20 cellular contexts compared by ENCODE assay signal in the genomic region with DNA sequence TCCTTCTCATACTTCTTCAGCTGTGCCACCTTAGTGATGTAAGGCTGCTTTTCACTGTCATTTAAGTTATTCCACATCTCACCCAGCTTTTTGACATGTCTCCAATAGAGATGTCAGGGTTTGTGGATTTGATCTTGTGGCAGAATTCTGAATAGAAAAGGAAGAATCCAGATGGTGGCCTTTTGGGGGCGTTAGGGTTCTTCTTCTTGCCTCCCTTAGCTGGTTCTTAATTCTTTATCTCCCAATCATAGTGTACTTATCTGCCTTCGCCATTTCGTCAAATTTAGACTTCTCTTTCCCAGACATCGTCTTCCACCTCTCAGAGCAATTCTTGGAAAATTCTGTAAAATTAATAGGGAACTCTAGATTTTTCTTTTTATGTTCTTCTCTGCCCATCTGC.
DNase-seq lines count a peak whose midpoint lies in the region; ATAC-seq, FAIRE-seq and TF ChIP-seq lines count a peak whose summit lies in the region.
"Had no signal": no experiment of that assay in that cellular context is flagged by ENCODE, and none has a peak within 500 bp of the region (broad histone marks: within the 10 kb centered on the region; RNA-seq: fewer than 3 reads in every experiment).

No MANE protein-coding gene starts in this region.

- no peak overlapping the region for H2AK5ac ChIP-seq in H1 (ENCODE audit: low read depth, low read length)

- no peaks in the 10 kb centered on the region for H3K9me2 ChIP-seq in GM23338 (ENCODE audit: insufficient read depth)

- H2BK120ac ChIP-seq in H1 (replicated peaks; ENCODE audit: low read depth, low read length) = no peak overlapping the region

- H3K27me3 ChIP-seq in GM23338 (ENCODE audit: insufficient read depth) (no peaks in the 10 kb centered on the region), H1 (replicated peaks in 1 of 4; ENCODE audit: control insufficient read depth in 3 of 4, extremely low read depth in 1 of 4, insufficient read depth in 3 of 4, low read length in 3 of 4) (no peaks in the 10 kb centered on the region)

- H3K9ac ChIP-seq in H1 (replicated peaks in 1 of 4; ENCODE audit: extremely low read depth in 1 of 4, low read depth in 3 of 4, low read length in 3 of 4) = no peak overlapping the region

- DNase-seq in GM23338 (ENCODE audit: low spot score) = peak; percentile 25
- peak; percentile 13 for DNase-seq in NCI-H69 (lab: John Stamatoyannopoulos, UW)
- DNase-seq in H1 (ENCODE audit: low read depth in 1 of 2, low spot score in 2 of 2) = no peak
- no peak for DNase-seq in anterior cingulate cortex (lab: John Stamatoyannopoulos, UW)
- no peak for DNase-seq in HT-29 (ENCODE audit: low spot score)
- no peak for DNase-seq in activated CD4-positive, alpha-beta T cell treated with anti-CD3 and anti-CD28 coated beads, Interleukin-2, amount 10 ng/mL, durations not matched to agents 7 days and 5 days
- DNase-seq: C1 segment of cervical spinal cord; CD4-positive, alpha-beta memory T cell; COR-L47; DMS153; DND-41; GF-D8; GOT3; HCEC 1CT; Karpas-422 had no signal

- H3K23ac ChIP-seq in H1 (ENCODE audit: insufficient read length) = no peak overlapping the region

- TF ChIP-seq CTCF in GM23338 (conservative IDR thresholded peaks at IDR 0.05; ENCODE audit: low read depth in 2 of 2) = peak; percentile 39 to 53
- no peak for TF ChIP-seq CTCF in H1 (IDR thresholded peaks at IDR 0.05; ENCODE audit: control extremely low read depth in 1 of 3, insufficient read depth in 1 of 3, low read depth in 1 of 3, low read length in 3 of 3)

- peak; percentile 51 to 52 for TF ChIP-seq RAD21 in H1 (IDR thresholded peaks at IDR 0.05 in 1 of 2, conservative IDR thresholded peaks at IDR 0.05 in 1 of 2; ENCODE audit: low read depth in 2 of 2, low read length in 2 of 2)

- no peaks in the 10 kb centered on the region for H3K23me2 ChIP-seq in H1 (ENCODE audit: low read depth, low read length)

- no peak for FAIRE-seq in H1 (lab: Jason Lieb, UNC)
- FAIRE-seq: D721Med, GM19239, K562 had no signal

- H3K9me3 ChIP-seq in H1 (ENCODE audit: insufficient read depth in 2 of 2, low read depth in 1 of 2, low read length in 1 of 2) = no peaks in the 10 kb centered on the region

- H3K27me3 Mint-ChIP-seq in GM23338 (ENCODE audit: insufficient read depth, low read depth, poor library complexity) = peaks cover 2% of the 10 kb centered on the region
- H3K27me3 Mint-ChIP-seq in activated CD4-positive, alpha-beta T cell treated with anti-CD3 and anti-CD28 coated beads, Interleukin-2, amount 10 ng/mL, durations not matched to agents 7 days and 5 days = no peaks in the 10 kb centered on the region
- H3K27me3 Mint-ChIP-seq: B cell; CD4-positive, alpha-beta memory T cell had no signal

- TF ChIP-seq POLR2A in H1 (IDR thresholded peaks at IDR 0.05; ENCODE audit: control extremely low read depth in 1 of 2, low read depth in 2 of 2, low read length in 2 of 2) = no peak

- H3K56ac ChIP-seq in H1 (replicated peaks; ENCODE audit: insufficient read length, low read depth, low read length) = no peak overlapping the region

- no peak overlapping the region for H3K27ac ChIP-seq in GM23338 (ENCODE audit: low read depth)
- H3K27ac ChIP-seq in H1 (ENCODE audit: low read depth, low read length) = no peak overlapping the region

- H3K36me3 ChIP-seq in GM23338 (ENCODE audit: insufficient read depth) (0 out of 2 replicates have a peak, but pooled peaks cover 3% of the 10 kb centered on the region), H1 (ENCODE audit: control insufficient read depth in 2 of 4, insufficient read depth in 4 of 4, low read length in 3 of 4) (no peaks in the 10 kb centered on the region)

- POLR2A ChIA-PET in H1 (lab: Charles Lee; ENCODE audit: partially characterized antibody) = interaction anchor here (1.3 kb wide), 1 partner anchor 238 kb away, joined by 3 read pairs; no protein-coding TSS in a partner anchor
- POLR2A ChIA-PET in activated CD4-positive, alpha-beta T cell treated with anti-CD3 and anti-CD28 coated beads, Interleukin-2, amount 10 ng/mL, durations not matched to agents 7 days and 5 days (lab: Charles Lee) = no interaction called here

- H3K4me1 Mint-ChIP-seq in GM23338 = peaks cover 12% of the 10 kb centered on the region
- no peaks in the 10 kb centered on the region for H3K4me1 Mint-ChIP-seq in activated CD4-positive, alpha-beta T cell treated with anti-CD3 and anti-CD28 coated beads, Interleukin-2, amount 10 ng/mL, durations not matched to agents 7 days and 5 days
- H3K4me1 Mint-ChIP-seq: B cell; CD4-positive, alpha-beta memory T cell had no signal

- no peak overlapping the region for H3K4me3 Mint-ChIP-seq in GM23338
- H3K4me3 Mint-ChIP-seq in activated CD4-positive, alpha-beta T cell treated with anti-CD3 and anti-CD28 coated beads, Interleukin-2, amount 10 ng/mL, durations not matched to agents 7 days and 5 days = no peak overlapping the region
- H3K4me3 Mint-ChIP-seq: B cell; CD4-positive, alpha-beta memory T cell had no signal

- H2BK5ac ChIP-seq in H1 (ENCODE audit: low read depth, low read length) = no peak overlapping the region

- no peak overlapping the region for H2BK12ac ChIP-seq in H1 (ENCODE audit: low read depth, low read length)

- H3K36me3 Mint-ChIP-seq in GM23338 (ENCODE audit: low read depth) = peaks cover 10% of the 10 kb centered on the region
- no peaks in the 10 kb centered on the region for H3K36me3 Mint-ChIP-seq in activated CD4-positive, alpha-beta T cell treated with anti-CD3 and anti-CD28 coated beads, Interleukin-2, amount 10 ng/mL, durations not matched to agents 7 days and 5 days (ENCODE audit: low read depth)
- H3K36me3 Mint-ChIP-seq: CD4-positive, alpha-beta memory T cell had no signal

- no peak overlapping the region for H2BK15ac ChIP-seq in H1 (ENCODE audit: low read length)

- no peak for TF ChIP-seq EP300 in H1 (IDR thresholded peaks at IDR 0.05; ENCODE audit: borderline replicate concordance in 1 of 2, low read depth in 2 of 2, low read length in 2 of 2)

- no peak overlapping the region for H3K27ac Mint-ChIP-seq in GM23338
- no peak overlapping the region for H3K27ac Mint-ChIP-seq in activated CD4-positive, alpha-beta T cell treated with anti-CD3 and anti-CD28 coated beads, Interleukin-2, amount 10 ng/mL, durations not matched to agents 7 days and 5 days
- H3K27ac Mint-ChIP-seq: B cell; CD4-positive, alpha-beta memory T cell had no signal

- CTCF ChIA-PET in H1 (lab: Charles Lee; ENCODE audit: partially characterized antibody) = interaction anchor here (0.9 to 2.4 kb wide), 9 partner anchors 9 to 813 kb away, joined by 3 to 12 read pairs (median 4); no protein-coding TSS in a partner anchor
- CTCF ChIA-PET in activated CD4-positive, alpha-beta T cell treated with anti-CD3 and anti-CD28 coated beads, Interleukin-2, amount 10 ng/mL, durations not matched to agents 7 days and 5 days (lab: Charles Lee) = interaction anchor here (0.6 kb wide), 1 partner anchor 160 kb away, joined by 3 read pairs; no protein-coding TSS in a partner anchor

- H3K79me1 ChIP-seq in H1 (ENCODE audit: low read depth, low read length) = no peaks in the 10 kb centered on the region

- no peak overlapping the region for H3K14ac ChIP-seq in H1 (ENCODE audit: insufficient read length)

- no peak for ATAC-seq in GM23338
- ATAC-seq in activated CD4-positive, CD25-positive, alpha-beta regulatory T cell treated with anti-CD3 and anti-CD28 coated beads, Interleukin-2, amount 50 U/mL, for 24 hours = no peak
- ATAC-seq: K562 had no signal

- H3K79me2 ChIP-seq in GM23338 (replicated peaks; ENCODE audit: insufficient read depth) (no peaks in the 10 kb centered on the region), H1 (ENCODE audit: control insufficient read depth in 1 of 2, insufficient read depth in 2 of 2, low read length in 2 of 2) (no peaks in the 10 kb centered on the region)

- no peak overlapping the region for H4K8ac ChIP-seq in H1 (ENCODE audit: extremely low read depth, insufficient read depth, low read length)

- H4K5ac ChIP-seq in H1 (ENCODE audit: insufficient read length, low read depth, low read length) = no peak overlapping the region

- no peak overlapping the region for H3K4ac ChIP-seq in H1 (replicated peaks; ENCODE audit: insufficient read length, low read depth, low read length)

- H3K4me1 ChIP-seq in GM23338 (ENCODE audit: insufficient read depth) (peaks cover 4% of the 10 kb centered on the region), H1 (replicated peaks in 1 of 4; ENCODE audit: control insufficient read depth in 3 of 4, insufficient read depth in 4 of 4, low read length in 3 of 4) (peaks cover 0 to 10% (median 2%) of the 10 kb centered on the region in 4 experiments; a peak in 2 of 7 replicates)

- no peaks in the 10 kb centered on the region for H3F3A ChIP-seq in GM23338 (replicated peaks; ENCODE audit: low read depth)

- H3K9me3 Mint-ChIP-seq in GM23338 = peaks cover 10% of the 10 kb centered on the region; the same call in 1 of the 3 replicates
- H3K9me3 Mint-ChIP-seq in activated CD4-positive, alpha-beta T cell treated with anti-CD3 and anti-CD28 coated beads, Interleukin-2, amount 10 ng/mL, durations not matched to agents 7 days and 5 days = no peaks in the 10 kb centered on the region

- H3K4me3 ChIP-seq in GM23338 = no peak overlapping the region
- H3K4me3 ChIP-seq in H1 (ENCODE audit: extremely low read depth in 1 of 4, insufficient read depth in 2 of 4, low read depth in 3 of 4, low read length in 4 of 4) = no peak overlapping the region
- H3K4me3 ChIP-seq: K562 had no signal

- H2BK20ac ChIP-seq in H1 (ENCODE audit: low read length) = no peak overlapping the region

- H4K20me1 ChIP-seq in GM23338 (replicated peaks; ENCODE audit: insufficient read depth) (no peaks in the 10 kb centered on the region), H1 (replicated peaks in 1 of 2; ENCODE audit: control insufficient read depth in 1 of 2, insufficient read depth in 2 of 2, low read length in 2 of 2) (no peaks in the 10 kb centered on the region)

- H4K91ac ChIP-seq in H1 (replicated peaks; ENCODE audit: insufficient read length, low read length) = no peak overlapping the region

- H2AFZ ChIP-seq in GM23338 (no peak overlapping the region), H1 (ENCODE audit: low read length) (no peak overlapping the region)

- WGBS in H1 (ENCODE audit: extremely low coverage in 1 of 2, insufficient coverage in 1 of 2, insufficient read length in 1 of 2, insufficient replicate concordance in 2 of 2, low coverage in 1 of 2, low lambda C conversion rate in 2 of 2, missing lambda C conversion rate in 1 of 2), 2 experiments = 99% methylated on average over 4 of the region's 4 CpGs; no CpG with 5 or more reads in 1 of the 2 experiments

- H3K4me2 ChIP-seq in GM23338 (no peak overlapping the region), H1 (ENCODE audit: insufficient read depth in 1 of 2, low read depth in 2 of 2, low read length in 2 of 2) (no peak overlapping the region)

- H3K18ac ChIP-seq in H1 (ENCODE audit: extremely low read depth, low read length) = no peak overlapping the region; the same call in 1 of the 2 replicates

TF ChIP-seq in GM23338, 12 proteins besides CTCF, POLR2A, EP300 and RAD21 (continues in another document):
- TF ChIP-seq EZH2phosphoT487 (IDR thresholded peaks at IDR 0.05; ENCODE audit: unreplicated experiment) (no peak), STAT1 (IDR thresholded peaks at IDR 0.05; ENCODE audit: unreplicated experiment) (no peak), ZNF114 (CRISPR knock-in tag; IDR thresholded peaks at IDR 0.05) (no peak)

TF ChIP-seq in H1, 55 proteins besides CTCF, POLR2A, EP300 and RAD21 (continues in another document):
- TF ChIP-seq RFX5 (IDR thresholded peaks at IDR 0.05; ENCODE audit: borderline replicate concordance, low read depth, low read length) (no peak), SP1 (IDR thresholded peaks at IDR 0.05; ENCODE audit: low read depth, low read length) (no peak)

Comparison
In these comparisons a context has a peak if more than half of its experiments do, and no peak if none do; other contexts are left out.
1. DNase-seq: peak in GM23338 (single experiment) and NCI-H69 (single experiment); none in H1 (0 of 2), anterior cingulate cortex (0 of 58), HT-29 (single experiment) and activated CD4-positive, alpha-beta T cell treated with anti-CD3 and anti-CD28 coated beads, Interleukin-2, amount 10 ng/mL, durations not matched to agents 7 days and 5 days (single experiment).
2. CTCF ChIP-seq: peak in GM23338 (2 of 2); none in H1 (0 of 3).